Comparison of ENCODE assay signal across 16 cellular contexts in the genomic region with DNA sequence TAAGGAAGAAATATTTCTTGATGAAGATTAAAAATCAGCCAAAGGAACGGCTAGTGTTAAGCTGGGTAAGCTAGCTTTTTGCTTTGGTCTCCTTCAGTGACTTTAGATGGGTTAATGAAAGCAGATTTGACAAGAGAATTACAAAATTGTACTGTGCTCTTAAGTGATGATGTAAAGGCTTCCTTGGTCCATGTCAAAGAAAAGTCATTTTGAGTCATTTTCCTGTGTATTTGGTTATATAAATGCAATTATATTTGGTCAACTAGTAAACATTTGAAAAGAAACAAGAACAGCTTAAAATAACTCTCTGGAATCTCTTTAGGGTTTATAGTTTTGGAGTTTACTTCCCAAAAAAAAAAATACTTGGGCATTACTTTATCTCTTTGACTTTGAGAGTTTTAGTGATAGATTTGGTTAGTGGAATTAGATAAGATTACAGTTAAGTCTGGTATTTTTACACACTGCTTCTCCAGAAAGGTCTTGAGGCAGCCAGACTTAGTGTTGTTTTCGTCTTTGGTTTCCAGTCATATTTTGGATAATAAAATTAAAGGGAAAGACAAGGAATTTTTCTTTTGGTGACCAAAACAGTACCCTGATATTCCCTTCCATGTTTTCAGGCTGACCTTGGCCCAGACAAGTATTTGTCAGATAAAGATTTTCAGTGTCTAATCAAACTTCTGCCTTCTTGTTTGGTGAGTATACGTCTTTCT. TPM values are rescaled to one million over a fixed set of nuclear protein-coding genes. Genes with fewer than 3 reads are reported as not detected.
A peak's percentile ranks its signal among the peaks of the same experiment; 100 is the strongest.
DNase-seq lines count a peak whose midpoint lies in the region; ATAC-seq and TF ChIP-seq lines count a peak whose summit lies in the region.
"Had no signal": no experiment of that assay in that cellular context is flagged by ENCODE, and none has a peak within 500 bp of the region (broad histone marks: within the 10 kb centered on the region; RNA-seq: fewer than 3 reads in every experiment).

No MANE protein-coding gene starts in this region.

- peak in 2 of 8 donors; percentile 10 to 40 for ATAC-seq in heart right ventricle
- ATAC-seq: left lung had no signal

- H3K4me3 ChIP-seq in heart right ventricle (peak overlapping the region in 4 of 10 donors; percentile 0 to 21 (median 12)), mesodermal cell (ENCODE audit: extremely low read depth, insufficient read depth, low read length, poor library complexity, severe bottlenecking) (no peak overlapping the region), transverse colon (no peak overlapping the region), ascending aorta (no peak overlapping the region)
- H3K4me3 ChIP-seq: left lung, spleen had no signal

- TF ChIP-seq CTCF in heart right ventricle (IDR thresholded peaks at IDR 0.05) (no peak), transverse colon (IDR thresholded peaks at IDR 0.05) (no peak), ascending aorta (IDR thresholded peaks at IDR 0.05) (no peak)

- H3K27ac ChIP-seq in heart right ventricle: peak overlapping the region in 7 of 10 donors; percentile 3 to 60 (median 32)
- peak overlapping the region; percentile 81 for H3K27ac ChIP-seq in caudate nucleus (ENCODE audit: low read depth, low read length)
- peak overlapping the region; percentile 74 for H3K27ac ChIP-seq in mesodermal cell (ENCODE audit: low read depth, low read length, severe bottlenecking)
- H3K27ac ChIP-seq in transverse colon: peak overlapping the region; percentile 3 to 56 (median 42)
- peak overlapping the region in 1 of 2 donors; percentile 41 for H3K27ac ChIP-seq in ascending aorta

- TF ChIP-seq POLR2A in transverse colon (IDR thresholded peaks at IDR 0.05): no peak

- WGBS in heart right ventricle, 2 donors: 49 to 53% methylated on average over 3 of the region's 3 CpGs
- 83 to 95% methylated on average over 2 of the region's 3 CpGs for WGBS in mesodermal cell (ENCODE audit: insufficient coverage in 2 of 2), 2 experiments
- WGBS in transverse colon (ENCODE audit: low coverage in 1 of 2), 2 donors: 63 to 69% methylated on average over 3 of the region's 3 CpGs

- intact Hi-C loops in heart right ventricle (cut with DNase I) (no loop called here), cardiac septum (cut with DNase I) (no loop called here), transverse colon (cut with DNase I; ENCODE audit: low total_unique reads) (no loop called here), ascending aorta (cut with DNase I) (no loop called here)

- H3K27me3 ChIP-seq in heart right ventricle (no peaks in the 10 kb centered on the region), transverse colon (no peaks in the 10 kb centered on the region), ascending aorta (no peaks in the 10 kb centered on the region)
- H3K27me3 ChIP-seq: left lung, spleen had no signal

- in situ Hi-C loops in transverse colon (cut with MboI; ENCODE audit: low pct_ligation_motif_present in 1 of 4, low pct_unique_long_range_greater_than_20kb in 1 of 4, low sequenced_read_pairs in 3 of 4): no loop called here

- DNase-seq in heart right ventricle: no peak
- DNase-seq in cardiac septum (ENCODE audit: low spot score): no peak
- no peak for DNase-seq in caudate nucleus (lab: John Stamatoyannopoulos, UW)
- DNase-seq in transverse colon: no peak
- no peak for DNase-seq in ascending aorta (ENCODE audit: low spot score in 2 of 2)
- DNase-seq in activated CD8-positive, alpha-beta memory T cell treated with anti-CD3 and anti-CD28 coated beads, Interleukin-2, amount 50 U/mL, for 48 hours: no peak
- DNase-seq in NCI-H2227 treated with DMSO at 0.1 percent for 48 hours (lab: John Stamatoyannopoulos, UW): no peak
- DNase-seq: activated CD4-positive, alpha-beta T cell treated with anti-CD3 and anti-CD28 coated beads, Interleukin-2, amount 10 ng/mL, durations not matched to agents 7 days and 5 days; effector memory CD4-positive, alpha-beta T cell; foreskin melanocyte; H9; left lung; NCI-H1436 treated with DMSO at 0.1 percent for 48 hours; spleen; trophoblast cell had no signal

- H3K4me1 ChIP-seq in heart right ventricle (peaks cover 9 to 55% (median 30%) of the 10 kb centered on the region in 9 donors), mesodermal cell (ENCODE audit: control insufficient read depth, insufficient read depth, low read length, poor library complexity, severe bottlenecking) (peaks cover 38% of the 10 kb centered on the region), transverse colon (peaks cover 14 to 31% (median 19%) of the 10 kb centered on the region in 4 donors), ascending aorta (peaks cover 0 to 4% of the 10 kb centered on the region in 2 donors)

- peaks cover 0 to 55% (median 15%) of the 10 kb centered on the region in 9 donors for H3K36me3 ChIP-seq in heart right ventricle
- H3K36me3 ChIP-seq in mesodermal cell (ENCODE audit: control insufficient read depth, insufficient read depth, low read length): peaks cover 13% of the 10 kb centered on the region
- H3K36me3 ChIP-seq in transverse colon: peaks cover 0 to 4% (median 2%) of the 10 kb centered on the region in 4 donors
- H3K36me3 ChIP-seq in ascending aorta: peaks cover 11 to 12% of the 10 kb centered on the region in 2 donors

- no peaks in the 10 kb centered on the region for H3K9me3 ChIP-seq in heart right ventricle
- no peaks in the 10 kb centered on the region for H3K9me3 ChIP-seq in mesodermal cell (ENCODE audit: control insufficient read depth, low read length)
- H3K9me3 ChIP-seq in transverse colon: no peaks in the 10 kb centered on the region
- no peaks in the 10 kb centered on the region for H3K9me3 ChIP-seq in ascending aorta
- H3K9me3 ChIP-seq: left lung, spleen had no signal

- no peak for TF ChIP-seq EP300 in transverse colon (IDR thresholded peaks at IDR 0.05; ENCODE audit: low read depth)

RNA-seq across cellular contexts. Expression of gene PDHB, which starts 42.3 kb away (rescaled TPM):
- total RNA-seq in heart right ventricle: 100 to 1,000 TPM; 170 to 255 (median 217) TPM
- 100 to 1,000 TPM; 140 to 157 TPM for polyA plus RNA-seq in heart right ventricle
- 174 TPM for total RNA-seq in cardiac septum
- polyA plus RNA-seq in mesodermal cell (2013, experiment 1 of 2): 110 TPM
- polyA plus RNA-seq in mesodermal cell (2013, experiment 2 of 2): 103 TPM
- total RNA-seq in transverse colon: 10 to 100 TPM; 22.7 to 99.7 (median 73.7) TPM
- 30.7 TPM for total RNA-seq in ascending aorta

RNA-seq across cellular contexts. Expression of gene PXK, which starts 58.6 kb away (rescaled TPM):
- total RNA-seq in heart right ventricle (10 to 100 TPM in 7 of 10 donors, 1 to 10 TPM in 3; 7.9 to 16.3 (median 11.7) TPM), cardiac septum (10.8 TPM), transverse colon (10 to 100 TPM in 3 of 4 donors, 1 to 10 TPM in 1; 7.6 to 29.5 (median 16.6) TPM), ascending aorta (14.8 TPM)
- polyA plus RNA-seq in heart right ventricle: 1 to 10 TPM; 5.6 to 7.9 TPM
- 39.7 TPM for polyA plus RNA-seq in mesodermal cell (2013, experiment 1 of 2)
- polyA plus RNA-seq in mesodermal cell (2013, experiment 2 of 2): 34.9 TPM
